8 cellular contexts compared by ENCODE assay signal in the genomic region with DNA sequence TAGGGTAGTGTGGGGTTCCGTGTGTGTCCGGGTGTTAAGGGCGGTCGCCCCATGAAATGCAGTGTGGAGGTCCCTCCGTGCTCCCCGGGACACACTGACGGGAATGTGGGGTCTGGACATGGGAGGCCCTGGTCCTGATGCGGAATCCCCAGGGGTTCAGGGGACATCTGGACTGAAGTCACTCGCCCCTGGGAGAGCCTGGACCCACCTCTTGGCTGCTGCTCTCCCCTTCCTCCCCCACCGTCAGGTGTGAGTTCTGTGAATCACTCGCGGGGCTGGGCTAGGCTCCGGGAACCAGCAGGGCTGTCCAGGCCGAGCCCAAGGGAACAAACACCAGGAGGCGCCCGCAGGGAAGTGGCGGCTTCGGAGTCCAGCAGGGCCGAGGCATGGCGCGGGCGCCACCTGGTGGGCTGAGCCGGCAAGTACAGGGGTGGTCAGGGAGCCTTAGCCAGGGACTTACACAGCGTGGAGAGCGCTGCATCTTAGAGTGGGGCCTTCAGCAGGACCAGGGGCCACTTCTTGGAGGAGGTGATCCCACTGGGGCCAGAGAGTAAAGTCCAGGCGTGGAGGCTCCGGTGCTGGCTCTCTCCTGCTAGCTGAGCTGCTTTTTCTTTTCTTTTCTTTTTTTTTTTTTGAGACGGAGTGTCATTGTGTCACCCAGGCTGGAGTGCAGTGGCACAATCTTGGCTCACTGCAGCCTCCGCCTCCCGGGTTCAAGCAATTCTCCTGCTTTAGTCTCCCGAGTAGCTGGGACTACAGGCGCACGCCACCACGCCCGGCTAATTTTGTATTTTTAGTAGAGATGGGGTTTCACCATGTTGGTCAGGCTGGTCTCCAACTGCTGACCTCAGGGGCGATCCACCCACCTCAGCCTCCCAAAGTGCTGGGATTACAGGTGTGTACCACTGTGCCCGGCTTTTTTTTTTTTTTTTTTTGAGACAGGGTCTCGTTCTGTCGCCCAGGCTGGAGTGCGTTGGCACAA. TPM values are rescaled to one million over a fixed set of nuclear protein-coding genes. Genes with fewer than 3 reads are reported as not detected.
DNase-seq lines count a peak whose midpoint lies in the region; ATAC-seq and TF ChIP-seq lines count a peak whose summit lies in the region.

No MANE protein-coding gene starts in this region.

- no peaks in the 10 kb centered on the region for H3K36me3 Mint-ChIP-seq in activated CD4-positive, alpha-beta T cell treated with anti-CD3 and anti-CD28 coated beads, Interleukin-2, amount 10 ng/mL, durations not matched to agents 7 days and 5 days (ENCODE audit: low read depth)

- H3K27ac ChIP-seq in coronary artery: peak overlapping the region; percentile 61 to 86
- no peak overlapping the region for H3K27ac ChIP-seq in liver (ENCODE audit: low read depth in 1 of 2, low read length in 2 of 2)

- DNase-seq in AML-193 (lab: John Stamatoyannopoulos, UW) (peak; percentile 52 to 67), NCI-H524 treated with DMSO at 0.1 percent for 48 hours (lab: John Stamatoyannopoulos, UW) (peak; percentile 35), coronary artery (ENCODE audit: low spot score) (peak; percentile 97)
- DNase-seq in activated CD4-positive, alpha-beta T cell treated with anti-CD3 and anti-CD28 coated beads, Interleukin-2, amount 10 ng/mL, durations not matched to agents 7 days and 5 days: peak; percentile 85
- DNase-seq in stimulated activated CD4-positive, alpha-beta T cell treated with anti-CD3 and anti-CD28 coated beads, TNF-alpha, amount 100 ng/mL, for 1 hour (ENCODE audit: low read depth in 3 of 3, low spot score in 1 of 3): peak; percentile 38 to 84 (median 66)

- WGBS in liver: 38% methylated on average over 40 of the region's 40 CpGs

- no peak overlapping the region for H3K9ac ChIP-seq in liver (ENCODE audit: low read depth in 1 of 2, low read length in 2 of 2)

- POLR2A ChIA-PET in activated CD4-positive, alpha-beta T cell treated with anti-CD3 and anti-CD28 coated beads, Interleukin-2, amount 10 ng/mL, durations not matched to agents 7 days and 5 days (lab: Charles Lee): no interaction called here

- H3K4me3 ChIP-seq in coronary artery: peak overlapping the region; percentile 49
- H3K4me3 ChIP-seq in liver (ENCODE audit: low read depth in 1 of 3, low read length in 3 of 3): no peak overlapping the region

- H3K27me3 ChIP-seq in liver (ENCODE audit: control insufficient read depth in 4 of 4, insufficient read depth in 4 of 4, low read length in 3 of 4): no peaks in the 10 kb centered on the region

- H3K36me3 ChIP-seq in liver (ENCODE audit: control insufficient read depth in 4 of 4, insufficient read depth in 3 of 4, low read depth in 1 of 4, low read length in 3 of 4): no peaks in the 10 kb centered on the region

- CTCF ChIA-PET in activated CD4-positive, alpha-beta T cell treated with anti-CD3 and anti-CD28 coated beads, Interleukin-2, amount 10 ng/mL, durations not matched to agents 7 days and 5 days (lab: Charles Lee): interaction anchor here (0.7 kb wide), 1 partner anchor 221 kb away, joined by 4 read pairs; no protein-coding TSS in a partner anchor

- H3K27me3 Mint-ChIP-seq in activated CD4-positive, alpha-beta T cell treated with anti-CD3 and anti-CD28 coated beads, Interleukin-2, amount 10 ng/mL, durations not matched to agents 7 days and 5 days: peaks cover 4% of the 10 kb centered on the region

- peaks cover 3% of the 10 kb centered on the region for H3K4me1 Mint-ChIP-seq in activated CD4-positive, alpha-beta T cell treated with anti-CD3 and anti-CD28 coated beads, Interleukin-2, amount 10 ng/mL, durations not matched to agents 7 days and 5 days

- peak; percentile 92 to 98 for TF ChIP-seq RAD21 in liver (IDR thresholded peaks at IDR 0.05)

- TF ChIP-seq CTCF in coronary artery (IDR thresholded peaks at IDR 0.05) (peak; percentile 99), liver (IDR thresholded peaks at IDR 0.05; ENCODE audit: low read depth, low read length, missing input control) (peak; percentile 98)

- H3K4me1 ChIP-seq in liver (ENCODE audit: control insufficient read depth in 4 of 4, insufficient read depth in 4 of 4, low read length in 3 of 4): peaks cover 2 to 20% (median 9%) of the 10 kb centered on the region in 4 donors

- H3K9me3 Mint-ChIP-seq in activated CD4-positive, alpha-beta T cell treated with anti-CD3 and anti-CD28 coated beads, Interleukin-2, amount 10 ng/mL, durations not matched to agents 7 days and 5 days: no peaks in the 10 kb centered on the region

- ATAC-seq in GM19025 (IDR thresholded peaks at IDR 0.05; ENCODE audit: low read depth, unreplicated experiment) (peak; percentile 89), HG03469 (IDR thresholded peaks at IDR 0.05; ENCODE audit: unreplicated experiment) (peak; percentile 75)

- no peak overlapping the region for H3K4me3 Mint-ChIP-seq in activated CD4-positive, alpha-beta T cell treated with anti-CD3 and anti-CD28 coated beads, Interleukin-2, amount 10 ng/mL, durations not matched to agents 7 days and 5 days

- H3K27ac Mint-ChIP-seq in activated CD4-positive, alpha-beta T cell treated with anti-CD3 and anti-CD28 coated beads, Interleukin-2, amount 10 ng/mL, durations not matched to agents 7 days and 5 days: no peak overlapping the region

- H3K9me3 ChIP-seq in liver (ENCODE audit: control insufficient read depth in 4 of 4, low read length in 3 of 4): no peaks in the 10 kb centered on the region

TF ChIP-seq in liver, 16 proteins besides CTCF, POLR2A, EP300 and RAD21:
- TF ChIP-seq GABPA (IDR thresholded peaks at IDR 0.05 in 1 of 2, conservative IDR thresholded peaks at IDR 0.05 in 1 of 2) (no peak), JUND (IDR thresholded peaks at IDR 0.05) (no peak), HNF4G (IDR thresholded peaks at IDR 0.05) (no peak), FOXA2 (IDR thresholded peaks at IDR 0.05) (no peak), EGR1 (IDR thresholded peaks at IDR 0.05; ENCODE audit: low read depth in 2 of 2) (no peak), NR2F2 (IDR thresholded peaks at IDR 0.05) (no peak), YY1 (IDR thresholded peaks at IDR 0.05) (no peak), FOXA1 (IDR thresholded peaks at IDR 0.05) (no peak), HNF4A (conservative IDR thresholded peaks at IDR 0.05) (no peak), SP1 (IDR thresholded peaks at IDR 0.05) (no peak), ZBTB33 (IDR thresholded peaks at IDR 0.05) (no peak), TAF1 (conservative IDR thresholded peaks at IDR 0.05) (no peak), RXRA (IDR thresholded peaks at IDR 0.05) (no peak), REST (IDR thresholded peaks at IDR 0.05) (no peak)
- TF ChIP-seq, protein P1, sequence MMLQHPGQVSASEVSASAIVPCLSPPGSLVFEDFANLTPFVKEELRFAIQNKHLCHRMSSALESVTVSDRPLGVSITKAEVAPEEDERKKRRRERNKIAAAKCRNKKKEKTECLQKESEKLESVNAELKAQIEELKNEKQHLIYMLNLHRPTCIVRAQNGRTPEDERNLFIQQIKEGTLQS (IDR thresholded peaks at IDR 0.05): no peak
- TF ChIP-seq, protein P2, sequence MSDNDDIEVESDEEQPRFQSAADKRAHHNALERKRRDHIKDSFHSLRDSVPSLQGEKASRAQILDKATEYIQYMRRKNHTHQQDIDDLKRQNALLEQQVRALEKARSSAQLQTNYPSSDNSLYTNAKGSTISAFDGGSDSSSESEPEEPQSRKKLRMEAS (IDR thresholded peaks at IDR 0.05): no peak

RNA-seq across cellular contexts. Expression of gene WTIP, which starts 20.1 kb away (rescaled TPM):
- total RNA-seq in activated CD4-positive, alpha-beta T cell treated with anti-CD3 and anti-CD28 coated beads, Interleukin-2, amount 10 ng/mL, durations not matched to agents 7 days and 5 days: 1 to 10 TPM in 1 of 2 experiments, under 1 TPM in 1; 0.69 to 1.0 TPM
- 1 to 10 TPM; 2.4 to 2.7 TPM for total RNA-seq in liver
- under 1 TPM; 0.08 to 0.88 TPM for polyA plus RNA-seq in liver

Comparison
In these comparisons a context has a peak if more than half of its experiments do, and no peak if none do; other contexts are left out.
1. DNase-seq: peak in every context shown above with its lines; median percentile 97 in coronary artery; 85 in activated CD4-positive, alpha-beta T cell treated with anti-CD3 and anti-CD28 coated beads, Interleukin-2, amount 10 ng/mL, durations not matched to agents 7 days and 5 days; 66 in stimulated activated CD4-positive, alpha-beta T cell treated with anti-CD3 and anti-CD28 coated beads, TNF-alpha, amount 100 ng/mL, for 1 hour; 60 in AML-193; 35 in NCI-H524 treated with DMSO at 0.1 percent for 48 hours.
2. H3K27ac ChIP-seq: peak in coronary artery (2 of 2); none in liver (0 of 2).